In genomic region chr10:87961314-87961713, GRCh38 we compare ENCODE assay signal across 12 cellular contexts.
DNase-seq lines count a peak whose midpoint lies in the region; ATAC-seq, FAIRE-seq and TF ChIP-seq lines count a peak whose summit lies in the region.
"Had no signal": no experiment of that assay in that cellular context is flagged by ENCODE, and none has a peak within 500 bp of the region (broad histone marks: within the 10 kb centered on the region; RNA-seq: fewer than 3 reads in every experiment).

No MANE protein-coding gene starts in this region.

- peaks cover 46% of the 10 kb centered on the region for H3K36me3 Mint-ChIP-seq in central memory CD8-positive, alpha-beta T cell (ENCODE audit: insufficient read depth)

- peak overlapping the region; percentile 82 for H3K27ac Mint-ChIP-seq in central memory CD8-positive, alpha-beta T cell (ENCODE audit: low read depth)
- H3K27ac Mint-ChIP-seq: activated B cell treated with CpG ODN at 0.5 μM for 24 hours had no signal

- no peak overlapping the region for H3K9ac ChIP-seq in kidney (ENCODE audit: low read length in 2 of 2)

- FAIRE-seq in kidney (lab: Jason Lieb, UNC) = no peak

- H3K36me3 ChIP-seq in lower lobe of right lung (peaks cover 59% of the 10 kb centered on the region), aorta (ENCODE audit: control insufficient read depth in 1 of 2, insufficient read depth in 2 of 2, low read length in 1 of 2) (no peaks in the 10 kb centered on the region), body of pancreas (replicated peaks in 1 of 2; ENCODE audit: insufficient read depth in 1 of 2, low read depth in 2 of 2) (peaks cover 0 to 5% of the 10 kb centered on the region in 2 donors), kidney (ENCODE audit: control insufficient read depth in 1 of 2, insufficient read depth in 2 of 2, low read length in 2 of 2) (peaks cover 2 to 20% of the 10 kb centered on the region in 2 donors)

- intact Hi-C loops in Right ventricle myocardium inferior (cut with DNase I) = loop anchor here (5.0 kb wide), 1 partner anchor 99 kb away; the partner anchor contains the start of genes KLLN and PTEN
- intact Hi-C loops in cardiac septum (cut with DNase I) = no loop called here
- intact Hi-C loops in lower lobe of right lung (cut with DNase I) = no loop called here
- intact Hi-C loops in aorta (cut with DNase I) = loop anchor here in 1 of 2 donors (5.0 to 10.0 kb wide), 2 partner anchors 81 to 203 kb away; no protein-coding TSS in a partner anchor
- intact Hi-C loops in body of pancreas (cut with DNase I) = no loop called here
- intact Hi-C loops in kidney (cut with DNase I) = no loop called here

- H3K27ac ChIP-seq in lower lobe of right lung (no peak overlapping the region), aorta (ENCODE audit: low read depth in 1 of 2, low read length in 2 of 2) (no peak overlapping the region), body of pancreas (peak overlapping the region in 2 of 4 donors; percentile 31 to 41), kidney (ENCODE audit: low read depth in 2 of 2, low read length in 2 of 2) (no peak overlapping the region)

- H3K4me1 Mint-ChIP-seq in central memory CD8-positive, alpha-beta T cell = peaks cover 6% of the 10 kb centered on the region

- no peak for DNase-seq in Right ventricle myocardium inferior (ENCODE audit: missing footprints)
- DNase-seq in cardiac septum (ENCODE audit: low spot score) = no peak
- no peak for DNase-seq in central memory CD8-positive, alpha-beta T cell (ENCODE audit: low spot score in 2 of 2)
- no peak for DNase-seq in lower lobe of right lung
- no peak for DNase-seq in aorta
- DNase-seq in body of pancreas = no peak
- no peak for DNase-seq in kidney
- DNase-seq: activated B cell treated with CpG ODN at 0.5 μM for 24 hours, AML-193, anterior cingulate cortex had no signal

- H3K27me3 Mint-ChIP-seq in central memory CD8-positive, alpha-beta T cell = no peaks in the 10 kb centered on the region
- H3K27me3 Mint-ChIP-seq: activated B cell treated with CpG ODN at 0.5 μM for 24 hours had no signal

- H3K4me3 ChIP-seq in lower lobe of right lung (no peak overlapping the region), aorta (ENCODE audit: low read length in 2 of 2) (no peak overlapping the region), body of pancreas (no peak overlapping the region), kidney (ENCODE audit: low read length in 2 of 2) (no peak overlapping the region)
- H3K4me3 ChIP-seq: K562 had no signal

- no peaks in the 10 kb centered on the region for H3K27me3 ChIP-seq in lower lobe of right lung (ENCODE audit: low read depth)
- H3K27me3 ChIP-seq in aorta (ENCODE audit: control insufficient read depth in 1 of 2, insufficient read depth in 2 of 2, low read length in 1 of 2) = no peaks in the 10 kb centered on the region
- H3K27me3 ChIP-seq in body of pancreas = no peaks in the 10 kb centered on the region

- H3K9me3 ChIP-seq in lower lobe of right lung (no peaks in the 10 kb centered on the region), aorta (ENCODE audit: control insufficient read depth, low read length) (no peaks in the 10 kb centered on the region), body of pancreas (no peaks in the 10 kb centered on the region), kidney (ENCODE audit: control insufficient read depth in 1 of 2, low read length in 2 of 2) (no peaks in the 10 kb centered on the region)

- no peak overlapping the region for H3K4me3 Mint-ChIP-seq in central memory CD8-positive, alpha-beta T cell
- H3K4me3 Mint-ChIP-seq: activated B cell treated with CpG ODN at 0.5 μM for 24 hours had no signal

- TF ChIP-seq POLR2A in body of pancreas (IDR thresholded peaks at IDR 0.05) = no peak

- peaks cover 7% of the 10 kb centered on the region for H3K4me1 ChIP-seq in lower lobe of right lung
- H3K4me1 ChIP-seq in aorta (ENCODE audit: control insufficient read depth in 1 of 2, insufficient read depth in 2 of 2, low read length in 2 of 2) = peaks cover 0 to 2% of the 10 kb centered on the region in 2 donors
- peaks cover 18% of the 10 kb centered on the region for H3K4me1 ChIP-seq in body of pancreas
- H3K4me1 ChIP-seq in kidney (ENCODE audit: control insufficient read depth in 1 of 2, insufficient read depth in 1 of 2, low read depth in 1 of 2, low read length in 2 of 2) = no peaks in the 10 kb centered on the region

- ATAC-seq in Right ventricle myocardium inferior = peak; percentile 73
- ATAC-seq in central memory CD8-positive, alpha-beta T cell (replicated peaks; ENCODE audit: extremely low read depth, poor library complexity, severe bottlenecking) = no peak
- ATAC-seq in lower lobe of right lung = peak; percentile 41 to 83
- ATAC-seq in aorta (ENCODE audit: low FRiP score) = peak; percentile 82
- no peak for ATAC-seq in HG03135 (IDR thresholded peaks at IDR 0.05; ENCODE audit: unreplicated experiment)
- no peak for ATAC-seq in body of pancreas
- ATAC-seq: K562 had no signal

- 0 to 8% methylated on average over 2 of the region's 2 CpGs for WGBS in aorta, 2 donors
- 44 to 50% methylated on average over 2 of the region's 2 CpGs for WGBS in body of pancreas, 2 donors

- TF ChIP-seq CTCF in lower lobe of right lung (IDR thresholded peaks at IDR 0.05) (no peak), body of pancreas (IDR thresholded peaks at IDR 0.05) (no peak), kidney (IDR thresholded peaks at IDR 0.05; ENCODE audit: borderline replicate concordance, extremely low read depth, insufficient read depth) (no peak)

- no peaks in the 10 kb centered on the region for H3K9me3 Mint-ChIP-seq in central memory CD8-positive, alpha-beta T cell
- H3K9me3 Mint-ChIP-seq: activated B cell treated with CpG ODN at 0.5 μM for 24 hours had no signal

Comparison
In these comparisons a context has a peak if more than half of its experiments do, and no peak if none do; other contexts are left out.
1. ATAC-seq: peak in Right ventricle myocardium inferior (single experiment), lower lobe of right lung (2 of 2) and aorta (single experiment); none in central memory CD8-positive, alpha-beta T cell (single experiment), HG03135 (single experiment) and body of pancreas (single experiment).